In the genomic region with DNA sequence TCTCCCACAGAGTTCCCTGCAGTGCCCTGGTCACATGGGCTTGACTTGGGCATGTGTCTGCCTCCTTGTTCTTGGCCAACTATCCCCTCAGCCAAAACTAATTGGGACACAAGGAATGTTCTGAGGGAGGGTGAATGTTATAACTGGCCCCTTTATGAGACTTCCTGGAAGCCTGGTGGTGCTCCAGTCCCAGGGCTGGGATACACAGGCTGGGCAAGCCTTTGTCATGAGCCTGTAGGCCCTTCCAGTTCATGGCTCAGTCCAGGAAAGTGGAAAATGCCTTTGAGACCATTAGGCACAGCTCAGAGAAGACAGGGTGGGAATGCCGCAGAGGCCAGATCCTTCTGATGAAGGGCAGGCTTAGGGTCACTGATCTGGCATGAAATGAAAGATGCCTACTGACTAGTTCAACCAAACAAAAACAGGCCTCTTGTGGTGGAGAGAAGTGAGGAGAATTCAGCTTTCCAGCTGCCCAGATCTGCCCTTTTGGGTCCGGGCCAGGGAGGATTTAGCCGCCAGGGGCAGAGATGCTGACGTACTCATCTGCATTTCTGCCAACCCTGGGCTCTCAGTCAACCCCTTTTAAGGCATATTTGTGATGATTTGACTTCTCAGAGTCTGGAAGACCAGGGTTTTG, we compare ENCODE assay signal across 10 cellular contexts.
DNase-seq lines count a peak whose midpoint lies in the region; ATAC-seq and TF ChIP-seq lines count a peak whose summit lies in the region.
"Had no signal": no experiment of that assay in that cellular context is flagged by ENCODE, and none has a peak within 500 bp of the region (broad histone marks: within the 10 kb centered on the region; RNA-seq: fewer than 3 reads in every experiment).

No MANE protein-coding gene starts in this region.

- H3K4me1 ChIP-seq in prostate gland (replicated peaks) = no peaks in the 10 kb centered on the region

- ATAC-seq in left colon = no peak

- H3K36me3 ChIP-seq in prostate gland = no peaks in the 10 kb centered on the region

- 52% methylated on average over 4 of the region's 4 CpGs for WGBS in prostate gland

- no peaks in the 10 kb centered on the region for H3K9me3 ChIP-seq in prostate gland

- no peaks in the 10 kb centered on the region for H3K27me3 ChIP-seq in prostate gland (replicated peaks; ENCODE audit: insufficient read depth)

- H3K27ac ChIP-seq in coronary artery = peak overlapping the region; percentile 76 to 87
- no peak overlapping the region for H3K27ac ChIP-seq in prostate gland

- intact Hi-C loops in left colon (cut with DNase I, micrococcal nuclease) (no loop called here), prostate gland (cut with DNase I) (no loop called here)

- no peak for TF ChIP-seq CTCF in coronary artery (IDR thresholded peaks at IDR 0.05)
- TF ChIP-seq CTCF in prostate gland (IDR thresholded peaks at IDR 0.05) = no peak

- H3K4me3 ChIP-seq in coronary artery (no peak overlapping the region), prostate gland (no peak overlapping the region)

- TF ChIP-seq POLR2A in prostate gland (IDR thresholded peaks at IDR 0.05) = no peak

- peak; percentile 39 for DNase-seq in NCI-H1694 treated with DMSO at 0.1 percent for 48 hours (lab: John Stamatoyannopoulos, UW)
- peak; percentile 93 for DNase-seq in coronary artery (ENCODE audit: low spot score)
- DNase-seq in left colon = peak; percentile 26 to 32
- peak; percentile 57 for DNase-seq in superior temporal gyrus (ENCODE audit: extremely low spot score)
- no peak for DNase-seq in prostate gland (ENCODE audit: low spot score)
- DNase-seq in RPMI8226 = no peak
- no peak for DNase-seq in stimulated activated CD4-positive, alpha-beta T cell treated with anti-CD3 and anti-CD28 coated beads, Interleukin-12 subunit alpha, Interleukin-12 subunit beta, amount 100 ng/mL, for 4 hours
- no peak for DNase-seq in CD1c-positive myeloid dendritic cell (ENCODE audit: extremely low spot score)
- DNase-seq: NCI-H2107; stimulated activated CD4-positive, alpha-beta T cell treated with anti-CD3 and anti-CD28 coated beads, Interleukin-1b, Interleukin-23, amount 100 ng/mL, for 48 hours had no signal

Comparison
In these comparisons a context has a peak if more than half of its experiments do, and no peak if none do; other contexts are left out.
1. DNase-seq: peak in NCI-H1694 treated with DMSO at 0.1 percent for 48 hours (single experiment), coronary artery (single experiment), left colon (2 of 2) and superior temporal gyrus (single experiment); none in prostate gland (single experiment), RPMI8226 (single experiment), stimulated activated CD4-positive, alpha-beta T cell treated with anti-CD3 and anti-CD28 coated beads, Interleukin-12 subunit alpha, Interleukin-12 subunit beta, amount 100 ng/mL, for 4 hours (single experiment) and CD1c-positive myeloid dendritic cell (single experiment).
2. H3K27ac ChIP-seq: peak in coronary artery (2 of 2); none in prostate gland (0 of 2).